Comparison of ENCODE assay signal across 29 cellular contexts in the genomic region with DNA sequence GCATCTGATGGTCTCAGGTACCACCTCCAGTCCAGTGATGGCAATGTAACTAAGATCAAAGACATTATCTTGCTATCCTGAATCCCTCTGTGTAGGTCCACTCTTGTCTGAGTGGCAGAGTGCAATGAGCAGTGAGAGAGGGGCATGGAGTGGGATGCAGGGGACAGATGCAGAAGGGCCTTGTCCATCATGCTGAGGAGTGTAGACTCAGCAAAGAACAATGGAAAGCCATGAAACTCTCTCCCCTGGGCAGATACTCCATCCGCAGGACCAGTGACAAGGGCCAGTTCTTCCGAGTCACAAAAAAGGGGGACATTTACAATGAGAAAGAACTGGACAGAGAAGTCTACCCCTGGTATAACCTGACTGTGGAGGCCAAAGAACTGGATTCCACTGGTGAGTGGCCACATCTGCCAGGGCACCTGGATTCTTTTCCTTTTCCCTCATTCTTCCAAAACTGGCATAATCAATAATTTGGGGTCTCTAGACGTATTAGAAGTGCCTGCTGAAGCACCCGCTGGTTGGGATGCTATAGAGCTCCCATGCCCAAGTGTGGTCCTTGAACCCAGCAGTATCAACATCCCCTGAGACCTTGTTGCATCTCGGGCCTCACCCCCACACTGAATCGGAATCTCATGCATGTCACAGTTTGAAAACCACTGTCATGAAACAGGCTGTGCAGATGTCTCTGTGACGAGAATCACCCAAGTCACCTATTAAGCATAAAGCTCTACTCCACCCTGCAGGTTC. TPM values are rescaled to one million over a fixed set of nuclear protein-coding genes. Genes with fewer than 3 reads are reported as not detected.
"Had no signal": no experiment of that assay in that cellular context is flagged by ENCODE, and none has a peak within 500 bp of the region (broad histone marks: within the 10 kb centered on the region; RNA-seq: fewer than 3 reads in every experiment).

No MANE protein-coding gene starts in this region.

- H3K27ac Mint-ChIP-seq: activated CD8-positive, alpha-beta T cell treated with anti-CD3 and anti-CD28 coated beads for 36 hours; activated naive CD4-positive, alpha-beta T cell treated with anti-CD3 and anti-CD28 coated beads, Interleukin-2, amount 50 U/mL, for 24 hours; activated T-cell treated with anti-CD3 and anti-CD28 coated beads, Interleukin-2, amount 50 U/mL, for 24 hours; activated T-helper 1 cell treated with anti-CD3 and anti-CD28 coated beads, Interleukin-12 subunit alpha, Interleukin-12 subunit beta, Interleukin-2, Interleukin-4 antibody, amounts not matched to agents 30 ng/mL and 10 ng/mL and 1 ng/mL, durations not matched to agents 14 hours and 24 hours and 36 hours had no signal

- H3K9ac ChIP-seq: SK-N-SH had no signal

- H3K4me3 Mint-ChIP-seq: activated CD8-positive, alpha-beta T cell treated with anti-CD3 and anti-CD28 coated beads for 36 hours; activated naive CD4-positive, alpha-beta T cell treated with anti-CD3 and anti-CD28 coated beads, Interleukin-2, amount 50 U/mL, for 24 hours; activated T-cell treated with anti-CD3 and anti-CD28 coated beads, Interleukin-2, amount 50 U/mL, for 24 hours; activated T-helper 1 cell treated with anti-CD3 and anti-CD28 coated beads, Interleukin-12 subunit alpha, Interleukin-12 subunit beta, Interleukin-2, Interleukin-4 antibody, amounts not matched to agents 30 ng/mL and 10 ng/mL and 1 ng/mL, durations not matched to agents 14 hours and 24 hours and 36 hours; central memory CD8-positive, alpha-beta T cell had no signal

- H3K9me3 ChIP-seq: breast epithelium, SJCRH30, SK-N-SH had no signal

- DNase-seq: activated CD4-positive, alpha-beta T cell treated with anti-CD3 and anti-CD28 coated beads for 4 hours; activated CD8-positive, alpha-beta T cell treated with anti-CD3 and anti-CD28 coated beads for 36 hours; activated effector memory CD4-positive, alpha-beta T cell treated with Interleukin-2 at 50 U/mL for 16 hours; activated naive CD4-positive, alpha-beta T cell; activated T-cell treated with anti-CD3 and anti-CD28 coated beads, Interleukin-2, amount 50 U/mL, for 24 hours; aorta; Kasumi-1; KBM-7; NCI-H1105 treated with DMSO at 0.1 percent for 48 hours; NCI-H1436 treated with DMSO at 0.1 percent for 48 hours; NCI-H187; NCI-H2081; NCI-H2171; NCI-H2227 treated with DMSO at 0.1 percent for 48 hours; NCI-H446 treated with DMSO at 0.1 percent for 48 hours; NCI-H524 treated with DMSO at 0.1 percent for 48 hours; NCI-H748 treated with DMSO at 0.1 percent for 48 hours; RPMI8226; SJCRH30; SK-N-SH; SW 1271 had no signal

- H3K9me3 Mint-ChIP-seq: activated CD8-positive, alpha-beta T cell treated with anti-CD3 and anti-CD28 coated beads for 36 hours; activated naive CD4-positive, alpha-beta T cell treated with anti-CD3 and anti-CD28 coated beads, Interleukin-2, amount 50 U/mL, for 24 hours; activated T-cell treated with anti-CD3 and anti-CD28 coated beads, Interleukin-2, amount 50 U/mL, for 24 hours; activated T-helper 1 cell treated with anti-CD3 and anti-CD28 coated beads, Interleukin-12 subunit alpha, Interleukin-12 subunit beta, Interleukin-2, Interleukin-4 antibody, amounts not matched to agents 30 ng/mL and 10 ng/mL and 1 ng/mL, durations not matched to agents 14 hours and 24 hours and 36 hours; central memory CD8-positive, alpha-beta T cell had no signal

- H3K4me1 ChIP-seq: breast epithelium, SJCRH30 had no signal

- ATAC-seq: activated CD4-positive, CD25-positive, alpha-beta regulatory T cell treated with anti-CD3 and anti-CD28 coated beads, Interleukin-2, amount 50 U/mL, for 24 hours; activated CD8-positive, alpha-beta T cell treated with anti-CD3 and anti-CD28 coated beads for 36 hours; Right ventricle myocardium inferior had no signal

- H3K4me1 Mint-ChIP-seq: activated naive CD4-positive, alpha-beta T cell treated with anti-CD3 and anti-CD28 coated beads, Interleukin-2, amount 50 U/mL, for 24 hours; central memory CD8-positive, alpha-beta T cell had no signal

- H3K27me3 ChIP-seq: SJCRH30 had no signal

- H3K36me3 Mint-ChIP-seq: activated naive CD4-positive, alpha-beta T cell treated with anti-CD3 and anti-CD28 coated beads, Interleukin-2, amount 50 U/mL, for 24 hours had no signal

- H3K4me3 ChIP-seq: breast epithelium, SJCRH30 had no signal

- H3K4me2 ChIP-seq: SK-N-SH had no signal

- H3K36me3 ChIP-seq: breast epithelium, SJCRH30 had no signal

- H3K27me3 Mint-ChIP-seq: activated CD8-positive, alpha-beta T cell treated with anti-CD3 and anti-CD28 coated beads for 36 hours; activated naive CD4-positive, alpha-beta T cell treated with anti-CD3 and anti-CD28 coated beads, Interleukin-2, amount 50 U/mL, for 24 hours had no signal

- H3K27ac ChIP-seq: breast epithelium, SJCRH30 had no signal

RNA-seq across cellular contexts. Expression of a gene that starts 29.5 kb away (rescaled TPM):
- total RNA-seq: activated CD8-positive, alpha-beta T cell treated with anti-CD3 and anti-CD28 coated beads for 36 hours; activated T-helper 1 cell treated with anti-CD3 and anti-CD28 coated beads, Interleukin-12 subunit alpha, Interleukin-12 subunit beta, Interleukin-2, Interleukin-4 antibody, amounts not matched to agents 30 ng/mL and 10 ng/mL and 1 ng/mL, durations not matched to agents 14 hours and 24 hours and 36 hours; OCI-LY7; T-helper 1 cell treated with Interleukin-12 subunit alpha and Interleukin-12 subunit beta and Interleukin-4 antibody, amounts not matched to agents 30 ng/mL and 1 ng/mL, for 36 hours had no signal
- polyA plus RNA-seq: SK-N-SH had no signal

RNA-seq across cellular contexts. Expression of a gene that starts 31.1 kb away (rescaled TPM):
- total RNA-seq: activated CD8-positive, alpha-beta T cell treated with anti-CD3 and anti-CD28 coated beads for 36 hours; activated T-helper 1 cell treated with anti-CD3 and anti-CD28 coated beads, Interleukin-12 subunit alpha, Interleukin-12 subunit beta, Interleukin-2, Interleukin-4 antibody, amounts not matched to agents 30 ng/mL and 10 ng/mL and 1 ng/mL, durations not matched to agents 14 hours and 24 hours and 36 hours; T-helper 1 cell treated with Interleukin-12 subunit alpha and Interleukin-12 subunit beta and Interleukin-4 antibody, amounts not matched to agents 30 ng/mL and 1 ng/mL, for 36 hours had no signal
